9 cellular contexts compared by ENCODE assay signal in genomic region chr9:86354048-86354881, GRCh38. TPM values are rescaled to one million over a fixed set of nuclear protein-coding genes. Genes with fewer than 3 reads are reported as not detected.
DNase-seq lines count a peak whose midpoint lies in the region; ATAC-seq, FAIRE-seq and TF ChIP-seq lines count a peak whose summit lies in the region.
"Had no signal": no experiment of that assay in that cellular context is flagged by ENCODE, and none has a peak within 500 bp of the region (broad histone marks: within the 10 kb centered on the region; RNA-seq: fewer than 3 reads in every experiment).

TUT7 (minus strand) TSS chr9:86354410; CDS start chr9:86353199, 1,211 bp downstream.

- no peak for FAIRE-seq in kidney (lab: Jason Lieb, UNC)
- FAIRE-seq: colon had no signal

- H3K9ac ChIP-seq in kidney (ENCODE audit: low read length in 2 of 2) = peak within 1 kb of the TSS; percentile 97

- intact Hi-C loops in kidney (cut with DNase I) = no loop called here

- peaks cover 3 to 5% of the 10 kb centered on the region in 2 donors for H3K4me1 ChIP-seq in kidney (ENCODE audit: control insufficient read depth in 1 of 2, insufficient read depth in 1 of 2, low read depth in 1 of 2, low read length in 2 of 2)

- H3K36me3 ChIP-seq in kidney (ENCODE audit: control insufficient read depth in 1 of 2, insufficient read depth in 2 of 2, low read length in 2 of 2) = no peaks in the 10 kb centered on the region

- peak within 1 kb of the TSS; percentile 98 for H3K4me3 ChIP-seq in kidney (ENCODE audit: low read length in 2 of 2)

- no peak for TF ChIP-seq CTCF in kidney (IDR thresholded peaks at IDR 0.05; ENCODE audit: borderline replicate concordance, extremely low read depth, insufficient read depth)

- DNase-seq in AML-193 (lab: John Stamatoyannopoulos, UW) (peak; percentile 78 to 92), NCI-H446 treated with DMSO at 0.1 percent for 48 hours (lab: John Stamatoyannopoulos, UW) (peak; percentile 67), cerebellum (ENCODE audit: low spot score) (peak; percentile 95), kidney (peak; percentile 99)
- peak; percentile 89 for DNase-seq in activated CD4-positive, alpha-beta T cell treated with anti-CD3 and anti-CD28 coated beads for 1 hour
- DNase-seq in stimulated activated CD4-positive, alpha-beta T cell treated with anti-CD3 and anti-CD28 coated beads, Interleukin-15, amount 100 ng/mL, for 1 hour (ENCODE audit: low read depth in 1 of 2, low spot score in 1 of 2) = peak; percentile 89 to 95

- TF ChIP-seq POLR2A in GM19099 (IDR thresholded peaks at IDR 0.05; ENCODE audit: extremely low read depth, insufficient read length, low read depth) = peak; percentile 71

- peak within 1 kb of the TSS; percentile 83 to 92 for H3K27ac ChIP-seq in kidney (ENCODE audit: low read depth in 2 of 2, low read length in 2 of 2)

- no peaks in the 10 kb centered on the region for H3K9me3 ChIP-seq in kidney (ENCODE audit: control insufficient read depth in 1 of 2, low read length in 2 of 2)

- peak; percentile 75 for ATAC-seq in HG03378 (IDR thresholded peaks at IDR 0.05; ENCODE audit: unreplicated experiment)

RNA-seq across cellular contexts. Expression of gene TUT7, which starts in this region (rescaled TPM):
- total RNA-seq in cerebellum (34.4 TPM), kidney (26.0 TPM)
- polyA plus RNA-seq in kidney (ENCODE audit: insufficient read depth, low read depth, low replicate concordance) = 6.6 TPM

Comparison
In these comparisons a context has a peak if more than half of its experiments do, and no peak if none do; other contexts are left out.
1. Peak in every context shown above with its lines: DNase-seq, ATAC-seq, H3K4me3 ChIP-seq and H3K27ac ChIP-seq.